In genomic region chr7:121202125-121202524, GRCh38 we compare ENCODE assay signal across 19 cellular contexts.
A peak's percentile ranks its signal among the peaks of the same experiment; 100 is the strongest.
DNase-seq lines count a peak whose midpoint lies in the region; ATAC-seq, FAIRE-seq and TF ChIP-seq lines count a peak whose summit lies in the region.
"Had no signal": no experiment of that assay in that cellular context is flagged by ENCODE, and none has a peak within 500 bp of the region (broad histone marks: within the 10 kb centered on the region; RNA-seq: fewer than 3 reads in every experiment).

No MANE protein-coding gene starts in this region.

- no peaks in the 10 kb centered on the region for H4K20me1 ChIP-seq in BLaER1

- TF ChIP-seq CTCF in WTC11 (IDR thresholded peaks at IDR 0.05) (no peak), breast epithelium (IDR thresholded peaks at IDR 0.05) (no peak)

- no peaks in the 10 kb centered on the region for H3K36me3 Mint-ChIP-seq in WTC11
- peaks cover 13 to 20% of the 10 kb centered on the region in 2 donors for H3K36me3 Mint-ChIP-seq in naive B cell
- H3K36me3 Mint-ChIP-seq: CD8-positive, alpha-beta T cell had no signal

- DNase-seq in H54 (ENCODE audit: insufficient read length, low spot score) (no peak), WTC11 (ENCODE audit: low spot score) (no peak), naive B cell (no peak), DMS153 treated with DMSO at 0.1 percent for 48 hours (lab: John Stamatoyannopoulos, UW; ENCODE audit: unreplicated experiment) (no peak), breast epithelium (ENCODE audit: low spot score in 2 of 2) (no peak), NCI-H2107 treated with DMSO at 0.1 percent for 48 hours (lab: John Stamatoyannopoulos, UW; ENCODE audit: unreplicated experiment) (no peak)
- DNase-seq: AML-193; CD8-positive, alpha-beta T cell; EL; Kasumi-1; NCI-H1436 treated with DMSO at 0.1 percent for 48 hours; NCI-H2081; NCI-H345; NCI-H526 treated with DMSO at 0.1 percent for 48 hours; PC-9 had no signal

- TF ChIP-seq POLR2A in H54 (IDR thresholded peaks at IDR 0.05; ENCODE audit: low read depth, low read length) (no peak), breast epithelium (IDR thresholded peaks at IDR 0.05) (no peak)

- CTCF ChIA-PET in WTC11 (lab: Charles Lee) = no interaction called here

- POLR2A ChIA-PET in WTC11 (lab: Charles Lee) = no interaction called here

- H3K27me3 Mint-ChIP-seq in WTC11 (ENCODE audit: low read depth) = no peaks in the 10 kb centered on the region
- no peaks in the 10 kb centered on the region for H3K27me3 Mint-ChIP-seq in naive B cell

- H3K27ac ChIP-seq in BLaER1 (peak overlapping the region; percentile 96), breast epithelium (no peak overlapping the region)
- H3K27ac ChIP-seq: PC-9, SK-N-MC had no signal

- H3K4me1 ChIP-seq in BLaER1 (peaks cover 73% of the 10 kb centered on the region), breast epithelium (no peaks in the 10 kb centered on the region)
- H3K4me1 ChIP-seq: HAP-1 had no signal

- no peaks in the 10 kb centered on the region for H3K9me3 ChIP-seq in BLaER1
- H3K9me3 ChIP-seq in breast epithelium = no peaks in the 10 kb centered on the region
- H3K9me3 ChIP-seq: HAP-1 had no signal

- H3K4me3 ChIP-seq in BLaER1 (peak overlapping the region; percentile 69), breast epithelium (no peak overlapping the region)
- H3K4me3 ChIP-seq: HAP-1, PC-9, SK-N-MC had no signal

- intact Hi-C loops in breast epithelium (cut with DNase I; ENCODE audit: low total_unique reads) = no loop called here

- H3K27ac Mint-ChIP-seq in WTC11 (no peak overlapping the region), naive B cell (peak overlapping the region; percentile 80 to 97 (median 88))
- H3K27ac Mint-ChIP-seq: CD8-positive, alpha-beta T cell had no signal

- H3K27me3 ChIP-seq in BLaER1 (no peaks in the 10 kb centered on the region), breast epithelium (no peaks in the 10 kb centered on the region)

- H3K4me1 Mint-ChIP-seq in WTC11 (peaks cover 6% of the 10 kb centered on the region), naive B cell (peaks cover 51 to 62% (median 56%) of the 10 kb centered on the region in 3 donors)

- ATAC-seq in WTC11 (peak; percentile 55; the same call in 1 of the 2 replicates), naive B cell (ENCODE audit: low read depth in 2 of 2) (peak in 1 of 2 donors; percentile 15), SK-N-SH treated with all-trans-retinoic acid at 6 μM for 48 hours (no peak)
- ATAC-seq: CD8-positive, alpha-beta T cell had no signal

- H3K36me3 ChIP-seq in BLaER1 = no peaks in the 10 kb centered on the region
- no peaks in the 10 kb centered on the region for H3K36me3 ChIP-seq in breast epithelium
- H3K36me3 ChIP-seq: HAP-1 had no signal

- peak overlapping the region; percentile 82 for H3K4me2 ChIP-seq in BLaER1
- H3K4me2 ChIP-seq: PC-9 had no signal

- peak overlapping the region; percentile 83 for H3K9ac ChIP-seq in BLaER1

- FAIRE-seq in H54 (lab: Jason Lieb, UNC) = peak; percentile 11

- H3K4me3 Mint-ChIP-seq in WTC11 (no peak overlapping the region), naive B cell (peak overlapping the region in 6 of 8 donors; percentile 16 to 87 (median 83))
- H3K4me3 Mint-ChIP-seq: CD8-positive, alpha-beta T cell had no signal

- H3K9me3 Mint-ChIP-seq in WTC11 (peaks cover 5% of the 10 kb centered on the region), naive B cell (peaks cover 0 to 4% (median 0%) of the 10 kb centered on the region in 7 donors)
- H3K9me3 Mint-ChIP-seq: CD8-positive, alpha-beta T cell had no signal

TF ChIP-seq in WTC11, 78 proteins besides CTCF, POLR2A, EP300 and RAD21:
- TF ChIP-seq ZNF671 (CRISPR knock-in tag; IDR thresholded peaks at IDR 0.05) (no peak), AFF4 (CRISPR knock-in tag; IDR thresholded peaks at IDR 0.05; ENCODE audit: borderline replicate concordance) (no peak)

TF ChIP-seq in SK-N-SH treated with all-trans-retinoic acid at 6 μM for 48 hours, 23 proteins besides CTCF, POLR2A, EP300 and RAD21:
- TF ChIP-seq ARNTL (CRISPR knock-in tag; IDR thresholded peaks at IDR 0.05; ENCODE audit: borderline replicate concordance, low read depth) (no peak), SNAI2 (CRISPR knock-in tag; IDR thresholded peaks at IDR 0.05) (no peak), BACH2 (CRISPR knock-in tag; IDR thresholded peaks at IDR 0.05; ENCODE audit: borderline replicate concordance) (no peak), ZNF70 (CRISPR knock-in tag; IDR thresholded peaks at IDR 0.05) (no peak), TSHZ2 (CRISPR knock-in tag; IDR thresholded peaks at IDR 0.05) (no peak), PPARA (CRISPR knock-in tag; IDR thresholded peaks at IDR 0.05; ENCODE audit: borderline replicate concordance) (no peak), CSDC2 (CRISPR knock-in tag; IDR thresholded peaks at IDR 0.05) (no peak)
